9 cellular contexts compared by ENCODE assay signal in genomic region chr22:40487663-40488249, GRCh38.
DNase-seq lines count a peak whose midpoint lies in the region; ATAC-seq and TF ChIP-seq lines count a peak whose summit lies in the region.
"Had no signal": no experiment of that assay in that cellular context is flagged by ENCODE, and none has a peak within 500 bp of the region (broad histone marks: within the 10 kb centered on the region; RNA-seq: fewer than 3 reads in every experiment).

No MANE protein-coding gene starts in this region.

- H3K27ac ChIP-seq in right atrium auricular region: no peak overlapping the region

- no peaks in the 10 kb centered on the region for H3K27me3 Mint-ChIP-seq in brain
- H3K27me3 Mint-ChIP-seq: dendritic cell treated with granulocyte-macrophage colony-stimulating factor and Interleukin-4, amounts not matched to agents 40 ng/mL and 50 ng/mL, for 4 days had no signal

- peak overlapping the region in 2 of 5 experiments; percentile 10 to 27 for H3K27ac Mint-ChIP-seq in brain
- H3K27ac Mint-ChIP-seq: dendritic cell treated with granulocyte-macrophage colony-stimulating factor and Interleukin-4, amounts not matched to agents 40 ng/mL and 50 ng/mL, for 4 days had no signal

- intact Hi-C loops in left cardiac atrium (cut with DNase I): loop anchor here in 1 of 2 donors (5.0 kb wide), 1 partner anchor 50 kb away; no protein-coding TSS in a partner anchor

- peaks cover 0 to 58% of the 10 kb centered on the region in 2 donors for H3K4me1 ChIP-seq in right atrium auricular region

- no peaks in the 10 kb centered on the region for H3K9me3 ChIP-seq in right atrium auricular region

- no peak overlapping the region for H3K4me3 Mint-ChIP-seq in brain
- H3K4me3 Mint-ChIP-seq: dendritic cell treated with granulocyte-macrophage colony-stimulating factor and Interleukin-4, amounts not matched to agents 40 ng/mL and 50 ng/mL, for 4 days had no signal

- no peaks in the 10 kb centered on the region for H3K27me3 ChIP-seq in right atrium auricular region

- no peaks in the 10 kb centered on the region for H3K9me3 Mint-ChIP-seq in brain
- H3K9me3 Mint-ChIP-seq: dendritic cell treated with granulocyte-macrophage colony-stimulating factor and Interleukin-4, amounts not matched to agents 40 ng/mL and 50 ng/mL, for 4 days had no signal

- no peak overlapping the region for H3K4me3 ChIP-seq in right atrium auricular region

- TF ChIP-seq CTCF in right atrium auricular region (IDR thresholded peaks at IDR 0.05) (peak; percentile 45 to 68), brain (conservative IDR thresholded peaks at IDR 0.05) (peak; percentile 62 to 70)

- DNase-seq in right atrium auricular region (ENCODE audit: low spot score) (no peak), left cardiac atrium (no peak), NCI-H146 (lab: John Stamatoyannopoulos, UW) (peak; percentile 17), lung microvascular endothelial cell (ENCODE audit: low read depth in 2 of 2) (peak; percentile 49 to 66), retina (no peak), T1000 (lab: John Stamatoyannopoulos, UW) (no peak)

- no peaks in the 10 kb centered on the region for H3K36me3 ChIP-seq in right atrium auricular region

- ATAC-seq in left cardiac atrium (no peak), HG03571 (IDR thresholded peaks at IDR 0.05; ENCODE audit: unreplicated experiment) (no peak)

- H3K36me3 Mint-ChIP-seq in brain: peaks cover 31% of the 10 kb centered on the region

- H3K4me1 Mint-ChIP-seq in brain: peaks cover 38% of the 10 kb centered on the region

Comparison
In these comparisons a context has a peak if more than half of its experiments do, and no peak if none do; other contexts are left out.
1. DNase-seq: peak in NCI-H146 (single experiment) and lung microvascular endothelial cell (2 of 2); none in right atrium auricular region (single experiment), left cardiac atrium (single experiment), retina (single experiment) and T1000 (single experiment).